10 cellular contexts compared by ENCODE assay signal in the genomic region with DNA sequence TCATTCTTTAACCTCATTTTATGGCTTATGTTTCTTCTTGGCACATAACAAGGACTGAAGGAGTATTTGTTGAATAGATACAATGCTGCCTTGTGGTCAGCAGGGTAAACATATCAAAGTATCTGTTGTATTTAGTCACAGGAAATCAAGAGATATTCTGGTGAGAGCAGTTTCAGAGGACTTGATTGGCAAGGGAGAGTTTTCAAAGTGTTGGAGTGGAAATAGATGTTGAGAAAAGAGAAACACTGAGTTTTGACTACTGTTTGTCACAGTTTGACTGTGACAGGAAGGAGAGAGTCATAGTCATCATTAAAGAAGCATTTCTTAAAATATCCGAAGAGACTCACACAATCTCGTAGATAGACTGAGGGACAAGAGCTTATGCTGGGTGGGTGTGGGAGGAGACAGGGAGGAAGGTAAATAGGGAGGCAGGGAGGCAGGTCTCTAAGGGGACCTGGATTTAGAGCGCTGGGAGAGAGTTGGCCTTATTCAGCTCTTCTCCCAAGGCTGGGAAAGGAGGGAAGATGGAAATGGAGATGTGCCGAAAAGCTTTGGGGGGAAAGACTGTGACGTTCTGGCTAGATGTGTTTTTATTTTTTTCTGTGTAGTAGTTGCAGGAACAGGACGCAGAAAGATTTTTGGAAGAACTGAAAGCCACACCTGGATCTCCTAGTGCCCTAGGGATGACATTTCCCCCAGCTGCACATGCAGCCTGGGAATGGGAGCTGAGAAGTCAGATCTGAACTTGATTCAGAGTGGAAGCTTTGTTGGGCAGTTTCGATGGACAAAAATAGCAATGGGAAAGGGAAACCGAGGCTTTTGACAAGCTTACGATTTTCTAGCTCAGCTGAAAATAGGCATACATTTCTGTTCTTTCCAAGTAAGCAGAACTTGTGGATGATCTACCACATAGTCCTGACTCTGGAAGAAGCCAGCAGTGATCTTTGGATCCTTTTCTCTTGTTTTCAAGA.
DNase-seq lines count a peak whose midpoint lies in the region; ATAC-seq and TF ChIP-seq lines count a peak whose summit lies in the region.
"Had no signal": no experiment of that assay in that cellular context is flagged by ENCODE, and none has a peak within 500 bp of the region (broad histone marks: within the 10 kb centered on the region; RNA-seq: fewer than 3 reads in every experiment).

No MANE protein-coding gene starts in this region.

- H3K79me2 ChIP-seq in PC-9 (ENCODE audit: low read depth), result no peaks in the 10 kb centered on the region

- ATAC-seq in GM18870 (IDR thresholded peaks at IDR 0.05; ENCODE audit: unreplicated experiment), result peak; percentile 84
- peak; percentile 91 for ATAC-seq in HG02885 (IDR thresholded peaks at IDR 0.05; ENCODE audit: poor library complexity, unreplicated experiment)

- 0 out of 2 replicates have a peak, but pooled peaks cover 9% of the 10 kb centered on the region for H3K9me3 ChIP-seq in BLaER1
- H3K9me3 ChIP-seq in PC-9 (ENCODE audit: insufficient read depth, low read depth), result no peaks in the 10 kb centered on the region
- H3K9me3 ChIP-seq in effector memory CD4-positive, alpha-beta T cell (ENCODE audit: control insufficient read depth, low read length), result no peaks in the 10 kb centered on the region
- H3K9me3 ChIP-seq: SK-N-SH had no signal

- H3K4me3 ChIP-seq in BLaER1, result peak overlapping the region; percentile 52
- no peak overlapping the region for H3K4me3 ChIP-seq in PC-9
- H3K4me3 ChIP-seq in effector memory CD4-positive, alpha-beta T cell (ENCODE audit: insufficient read depth, low read depth, low read length, poor library complexity, severe bottlenecking), result no peak overlapping the region

- H3K27me3 ChIP-seq in BLaER1, result no peaks in the 10 kb centered on the region
- H3K27me3 ChIP-seq in PC-9 (ENCODE audit: insufficient read depth, low read depth), result no peaks in the 10 kb centered on the region
- H3K27me3 ChIP-seq in effector memory CD4-positive, alpha-beta T cell (replicated peaks; ENCODE audit: control insufficient read depth, insufficient read depth, low read length, poor library complexity, severe bottlenecking), result no peaks in the 10 kb centered on the region

- TF ChIP-seq CTCF in PC-9 (conservative IDR thresholded peaks at IDR 0.05), result no peak

- POLR2A ChIA-PET in PC-9 (lab: Charles Lee; ENCODE audit: unreplicated experiment), result no interaction called here

- H4K20me1 ChIP-seq in BLaER1 (no peaks in the 10 kb centered on the region), PC-9 (ENCODE audit: insufficient read depth) (no peaks in the 10 kb centered on the region)

- H2AFZ ChIP-seq in PC-9, result no peak overlapping the region

- H3K27ac ChIP-seq in BLaER1, result peak overlapping the region; percentile 76
- H3K27ac ChIP-seq in PC-9, result peak overlapping the region; percentile 28; the same call in 1 of the 2 replicates
- no peak overlapping the region for H3K27ac ChIP-seq in effector memory CD4-positive, alpha-beta T cell (ENCODE audit: insufficient read depth, low read length, poor library complexity, severe bottlenecking)

- peak overlapping the region; percentile 52 for H3K9ac ChIP-seq in BLaER1
- H3K9ac ChIP-seq: SK-N-SH had no signal

- H3K4me1 ChIP-seq in BLaER1 (peaks cover 51% of the 10 kb centered on the region), PC-9 (replicated peaks; ENCODE audit: insufficient read depth) (peaks cover 15% of the 10 kb centered on the region)
- H3K4me1 ChIP-seq in effector memory CD4-positive, alpha-beta T cell (ENCODE audit: control insufficient read depth, insufficient read depth, low read length, poor library complexity, severe bottlenecking), result no peaks in the 10 kb centered on the region

- H3K36me3 ChIP-seq in BLaER1, result no peaks in the 10 kb centered on the region
- H3K36me3 ChIP-seq in PC-9 (ENCODE audit: low read depth), result no peaks in the 10 kb centered on the region
- no peaks in the 10 kb centered on the region for H3K36me3 ChIP-seq in effector memory CD4-positive, alpha-beta T cell (ENCODE audit: control insufficient read depth, insufficient read depth, low read length)

- no peaks in the 10 kb centered on the region for H3K9me2 ChIP-seq in PC-9 (ENCODE audit: insufficient read depth)
- H3K9me2 ChIP-seq: SK-N-SH had no signal

- intact Hi-C loops in PC-9 (cut with micrococcal nuclease; ENCODE audit: unreplicated experiment), result no loop called here

- DNase-seq in PC-9 (peak in 1 of 2 experiments; percentile 78), NK-92 (lab: John Stamatoyannopoulos, UW; ENCODE audit: unreplicated experiment) (no peak)
- no peak for DNase-seq in effector memory CD4-positive, alpha-beta T cell
- no peak for DNase-seq in stimulated activated CD4-positive, alpha-beta T cell treated with anti-CD3 and anti-CD28 coated beads, Interleukin-2, amount 100 ng/mL, for 24 hours
- no peak for DNase-seq in activated effector memory CD4-positive, alpha-beta T cell treated with Interleukin-2 at 50 U/mL for 16 hours
- DNase-seq: Calu3, SK-N-SH had no signal

- peaks cover 9% of the 10 kb centered on the region; the same call in 1 of the 2 replicates for H3F3A ChIP-seq in PC-9 (ENCODE audit: insufficient read depth, low read depth)

- CTCF ChIA-PET in PC-9 (lab: Charles Lee), result interaction anchor here (0.6 kb wide), 1 partner anchor 723 kb away, joined by 3 read pairs; no protein-coding TSS in a partner anchor

- no TSS peak for BruUV-seq in PC-9 (replicated peaks; lab: Mats Ljungman, UMichigan)

- H3K4me2 ChIP-seq in BLaER1 (peak overlapping the region; percentile 89), PC-9 (peak overlapping the region; percentile 11; the same call in 1 of the 2 replicates)
- H3K4me2 ChIP-seq: SK-N-SH had no signal
